In genomic region chr7:150781961-150782360, GRCh38 we compare ENCODE assay signal across 1 cellular context.
TF ChIP-seq lines count a peak whose summit lies in the region.

No MANE protein-coding gene starts in this region.

TF ChIP-seq in IMR-90, 13 proteins besides CTCF, POLR2A, EP300 and RAD21:
- TF ChIP-seq FOS (IDR thresholded peaks at IDR 0.05; ENCODE audit: low read depth, low read length) (no peak), MXI1 (IDR thresholded peaks at IDR 0.05; ENCODE audit: borderline replicate concordance, low read depth, low read length) (no peak), ELK1 (IDR thresholded peaks at IDR 0.05; ENCODE audit: borderline replicate concordance, low read depth, low read length) (no peak), MAFK (IDR thresholded peaks at IDR 0.05; ENCODE audit: low read depth, low read length) (no peak), SMC3 (IDR thresholded peaks at IDR 0.05; ENCODE audit: low read depth, low read length) (no peak)
